8 cellular contexts compared by ENCODE assay signal in the genomic region with DNA sequence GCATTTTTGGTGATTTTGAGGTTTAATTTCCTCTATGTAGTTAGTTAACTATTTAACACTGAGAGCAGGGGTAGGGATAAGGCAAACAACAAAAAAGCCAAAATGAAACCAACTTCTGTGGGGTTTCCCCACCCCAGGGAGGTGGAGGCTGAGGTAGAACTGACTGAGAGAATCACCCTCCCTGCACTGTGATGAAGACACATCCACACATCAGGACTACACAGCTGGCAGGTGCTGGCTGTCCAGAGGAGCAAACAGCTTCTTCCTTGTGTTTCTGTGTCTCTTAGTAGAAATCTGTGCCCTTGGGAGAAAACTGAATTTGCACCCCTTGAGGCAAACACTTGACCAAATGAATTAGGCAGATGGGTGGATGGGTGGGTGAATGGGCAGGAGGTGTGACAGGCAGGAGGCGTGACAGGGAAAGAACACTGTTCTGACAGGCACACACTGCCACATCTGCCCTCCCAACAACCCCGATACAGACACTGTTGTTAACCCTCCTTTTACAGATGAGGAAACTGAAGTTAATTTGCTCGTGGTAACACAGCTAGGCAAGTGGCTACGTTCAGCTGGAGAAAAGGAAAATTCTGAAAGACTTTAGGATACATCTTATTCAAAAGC.
DNase-seq lines count a peak whose midpoint lies in the region; ATAC-seq lines count a peak whose summit lies in the region.

No MANE protein-coding gene starts in this region.

- peak; percentile 31 for DNase-seq in activated T-cell treated with anti-CD3 and anti-CD28 coated beads for 1 hour (ENCODE audit: low read depth)
- DNase-seq in activated T-cell treated with anti-CD3 and anti-CD28 coated beads for 4 hours = no peak
- peak; percentile 53 for DNase-seq in activated T-cell treated with anti-CD3 and anti-CD28 coated beads for 24 hours (ENCODE audit: low read depth)
- peak; percentile 56 for DNase-seq in stimulated activated naive CD4-positive, alpha-beta T cell treated with Interleukin-2 at 50 U/mL for 16 hours (lab: John Stamatoyannopoulos, UW)
- no peak for DNase-seq in left lobe of liver (ENCODE audit: low spot score)
- no peak for DNase-seq in cortex of kidney (lab: John Stamatoyannopoulos, UW)
- no peak for DNase-seq in HuH-7.5 (ENCODE audit: low spot score)

- ATAC-seq in HG03354 (IDR thresholded peaks at IDR 0.05; ENCODE audit: poor library complexity, severe bottlenecking, unreplicated experiment) = peak; percentile 63
- no peak for ATAC-seq in left lobe of liver

Comparison
In these comparisons a context has a peak if more than half of its experiments do, and no peak if none do; other contexts are left out.
1. DNase-seq: peak in activated T-cell treated with anti-CD3 and anti-CD28 coated beads for 1 hour (single experiment), activated T-cell treated with anti-CD3 and anti-CD28 coated beads for 24 hours (single experiment) and stimulated activated naive CD4-positive, alpha-beta T cell treated with Interleukin-2 at 50 U/mL for 16 hours (single experiment); none in activated T-cell treated with anti-CD3 and anti-CD28 coated beads for 4 hours (single experiment), left lobe of liver (single experiment), cortex of kidney (single experiment) and HuH-7.5 (single experiment).